In the genomic region with DNA sequence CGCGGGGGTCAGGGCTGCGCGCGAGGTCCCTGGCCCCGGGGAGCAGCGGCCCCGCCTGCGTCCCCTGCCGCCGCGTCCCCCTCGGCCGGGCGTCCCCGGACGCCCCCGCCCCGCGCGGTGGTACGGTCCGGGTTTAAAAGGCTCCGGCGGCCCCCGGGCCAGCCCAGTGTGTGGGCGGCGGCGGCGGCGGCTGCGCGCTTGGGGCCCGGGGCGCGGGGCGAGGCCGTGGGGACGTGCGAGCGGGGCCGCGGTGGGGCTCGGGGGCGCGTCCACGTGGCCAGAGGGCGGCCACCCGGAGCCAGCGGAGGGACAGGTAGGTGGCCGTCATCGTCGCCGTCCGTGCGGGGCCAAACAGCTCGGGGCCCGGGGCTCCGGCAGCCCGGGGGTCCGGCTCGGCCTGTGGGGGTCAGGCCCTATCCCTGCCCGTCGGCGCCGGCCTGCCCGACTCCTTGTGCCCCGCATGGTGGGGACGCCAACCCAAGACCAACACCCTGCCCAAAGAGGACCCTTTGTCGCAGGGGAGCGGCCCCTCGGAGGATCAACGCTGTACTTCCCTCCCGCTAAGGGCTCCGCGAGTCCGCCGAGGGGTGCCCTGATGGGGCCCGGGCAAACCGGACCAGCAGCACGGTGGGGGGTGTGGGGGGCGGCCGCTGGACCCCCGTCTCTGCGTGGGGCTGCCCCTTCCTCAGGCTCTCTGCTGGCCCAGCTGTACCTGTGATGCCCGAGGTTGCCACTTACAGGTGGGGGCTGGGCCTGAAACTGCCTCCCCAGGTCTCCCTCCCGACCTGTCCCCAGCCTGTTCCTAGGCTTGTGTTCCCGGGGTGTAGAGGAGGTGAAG, we compare ENCODE assay signal across 1 cellular context.
TF ChIP-seq lines count a peak whose summit lies in the region.

A gene (plus strand): TSS at position 166 of the 838 bp plus-strand sequence. CDS start 1,903 bp downstream, outside the sequence.

TF ChIP-seq in K562, 482 proteins besides CTCF, POLR2A, EP300 and RAD21 (continued from another document):
- TF ChIP-seq, protein P1, sequence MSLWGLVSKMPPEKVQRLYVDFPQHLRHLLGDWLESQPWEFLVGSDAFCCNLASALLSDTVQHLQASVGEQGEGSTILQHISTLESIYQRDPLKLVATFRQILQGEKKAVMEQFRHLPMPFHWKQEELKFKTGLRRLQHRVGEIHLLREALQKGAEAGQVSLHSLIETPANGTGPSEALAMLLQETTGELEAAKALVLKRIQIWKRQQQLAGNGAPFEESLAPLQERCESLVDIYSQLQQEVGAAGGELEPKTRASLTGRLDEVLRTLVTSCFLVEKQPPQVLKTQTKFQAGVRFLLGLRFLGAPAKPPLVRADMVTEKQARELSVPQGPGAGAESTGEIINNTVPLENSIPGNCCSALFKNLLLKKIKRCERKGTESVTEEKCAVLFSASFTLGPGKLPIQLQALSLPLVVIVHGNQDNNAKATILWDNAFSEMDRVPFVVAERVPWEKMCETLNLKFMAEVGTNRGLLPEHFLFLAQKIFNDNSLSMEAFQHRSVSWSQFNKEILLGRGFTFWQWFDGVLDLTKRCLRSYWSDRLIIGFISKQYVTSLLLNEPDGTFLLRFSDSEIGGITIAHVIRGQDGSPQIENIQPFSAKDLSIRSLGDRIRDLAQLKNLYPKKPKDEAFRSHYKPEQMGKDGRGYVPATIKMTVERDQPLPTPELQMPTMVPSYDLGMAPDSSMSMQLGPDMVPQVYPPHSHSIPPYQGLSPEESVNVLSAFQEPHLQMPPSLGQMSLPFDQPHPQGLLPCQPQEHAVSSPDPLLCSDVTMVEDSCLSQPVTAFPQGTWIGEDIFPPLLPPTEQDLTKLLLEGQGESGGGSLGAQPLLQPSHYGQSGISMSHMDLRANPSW (CRISPR knock-in tag; IDR thresholded peaks at IDR 0.05), result no peak
- TF ChIP-seq ATF1 (CRISPR knock-in tag; IDR thresholded peaks at IDR 0.05), result no peak
- no peak for TF ChIP-seq ATF1 (tag; IDR thresholded peaks at IDR 0.05)
- TF ChIP-seq MTA3 (IDR thresholded peaks at IDR 0.05; ENCODE audit: borderline replicate concordance), result peak; percentile 81; the same call in 1 of the 2 replicates
- TF ChIP-seq DNMT1 (IDR thresholded peaks at IDR 0.05), result no peak
- peak; percentile 59; the same call in 1 of the 2 replicates for TF ChIP-seq ZNF766 (CRISPR knock-in tag; conservative IDR thresholded peaks at IDR 0.05)
- TF ChIP-seq, protein P2, sequence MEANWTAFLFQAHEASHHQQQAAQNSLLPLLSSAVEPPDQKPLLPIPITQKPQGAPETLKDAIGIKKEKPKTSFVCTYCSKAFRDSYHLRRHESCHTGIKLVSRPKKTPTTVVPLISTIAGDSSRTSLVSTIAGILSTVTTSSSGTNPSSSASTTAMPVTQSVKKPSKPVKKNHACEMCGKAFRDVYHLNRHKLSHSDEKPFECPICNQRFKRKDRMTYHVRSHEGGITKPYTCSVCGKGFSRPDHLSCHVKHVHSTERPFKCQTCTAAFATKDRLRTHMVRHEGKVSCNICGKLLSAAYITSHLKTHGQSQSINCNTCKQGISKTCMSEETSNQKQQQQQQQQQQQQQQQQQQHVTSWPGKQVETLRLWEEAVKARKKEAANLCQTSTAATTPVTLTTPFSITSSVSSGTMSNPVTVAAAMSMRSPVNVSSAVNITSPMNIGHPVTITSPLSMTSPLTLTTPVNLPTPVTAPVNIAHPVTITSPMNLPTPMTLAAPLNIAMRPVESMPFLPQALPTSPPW (CRISPR knock-in tag; IDR thresholded peaks at IDR 0.05), result peak; percentile 89
- TF ChIP-seq MAFK (IDR thresholded peaks at IDR 0.05; ENCODE audit: low read length), result no peak
- no peak for TF ChIP-seq TCFL5 (CRISPR knock-in tag; conservative IDR thresholded peaks at IDR 0.05)
- TF ChIP-seq, protein P3, sequence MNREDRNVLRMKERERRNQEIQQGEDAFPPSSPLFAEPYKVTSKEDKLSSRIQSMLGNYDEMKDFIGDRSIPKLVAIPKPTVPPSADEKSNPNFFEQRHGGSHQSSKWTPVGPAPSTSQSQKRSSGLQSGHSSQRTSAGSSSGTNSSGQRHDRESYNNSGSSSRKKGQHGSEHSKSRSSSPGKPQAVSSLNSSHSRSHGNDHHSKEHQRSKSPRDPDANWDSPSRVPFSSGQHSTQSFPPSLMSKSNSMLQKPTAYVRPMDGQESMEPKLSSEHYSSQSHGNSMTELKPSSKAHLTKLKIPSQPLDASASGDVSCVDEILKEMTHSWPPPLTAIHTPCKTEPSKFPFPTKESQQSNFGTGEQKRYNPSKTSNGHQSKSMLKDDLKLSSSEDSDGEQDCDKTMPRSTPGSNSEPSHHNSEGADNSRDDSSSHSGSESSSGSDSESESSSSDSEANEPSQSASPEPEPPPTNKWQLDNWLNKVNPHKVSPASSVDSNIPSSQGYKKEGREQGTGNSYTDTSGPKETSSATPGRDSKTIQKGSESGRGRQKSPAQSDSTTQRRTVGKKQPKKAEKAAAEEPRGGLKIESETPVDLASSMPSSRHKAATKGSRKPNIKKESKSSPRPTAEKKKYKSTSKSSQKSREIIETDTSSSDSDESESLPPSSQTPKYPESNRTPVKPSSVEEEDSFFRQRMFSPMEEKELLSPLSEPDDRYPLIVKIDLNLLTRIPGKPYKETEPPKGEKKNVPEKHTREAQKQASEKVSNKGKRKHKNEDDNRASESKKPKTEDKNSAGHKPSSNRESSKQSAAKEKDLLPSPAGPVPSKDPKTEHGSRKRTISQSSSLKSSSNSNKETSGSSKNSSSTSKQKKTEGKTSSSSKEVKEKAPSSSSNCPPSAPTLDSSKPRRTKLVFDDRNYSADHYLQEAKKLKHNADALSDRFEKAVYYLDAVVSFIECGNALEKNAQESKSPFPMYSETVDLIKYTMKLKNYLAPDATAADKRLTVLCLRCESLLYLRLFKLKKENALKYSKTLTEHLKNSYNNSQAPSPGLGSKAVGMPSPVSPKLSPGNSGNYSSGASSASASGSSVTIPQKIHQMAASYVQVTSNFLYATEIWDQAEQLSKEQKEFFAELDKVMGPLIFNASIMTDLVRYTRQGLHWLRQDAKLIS (CRISPR knock-in tag; IDR thresholded peaks at IDR 0.05), result no peak
- TF ChIP-seq, protein P4, sequence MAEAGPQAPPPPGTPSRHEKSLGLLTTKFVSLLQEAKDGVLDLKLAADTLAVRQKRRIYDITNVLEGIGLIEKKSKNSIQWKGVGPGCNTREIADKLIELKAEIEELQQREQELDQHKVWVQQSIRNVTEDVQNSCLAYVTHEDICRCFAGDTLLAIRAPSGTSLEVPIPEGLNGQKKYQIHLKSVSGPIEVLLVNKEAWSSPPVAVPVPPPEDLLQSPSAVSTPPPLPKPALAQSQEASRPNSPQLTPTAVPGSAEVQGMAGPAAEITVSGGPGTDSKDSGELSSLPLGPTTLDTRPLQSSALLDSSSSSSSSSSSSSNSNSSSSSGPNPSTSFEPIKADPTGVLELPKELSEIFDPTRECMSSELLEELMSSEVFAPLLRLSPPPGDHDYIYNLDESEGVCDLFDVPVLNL (CRISPR knock-in tag; IDR thresholded peaks at IDR 0.05; ENCODE audit: low read depth), result no peak
- TF ChIP-seq RB1 (IDR thresholded peaks at IDR 0.05; ENCODE audit: low read depth), result peak; percentile 77
- peak; percentile 96 for TF ChIP-seq ATF7 (IDR thresholded peaks at IDR 0.05)
- TF ChIP-seq, protein P5, sequence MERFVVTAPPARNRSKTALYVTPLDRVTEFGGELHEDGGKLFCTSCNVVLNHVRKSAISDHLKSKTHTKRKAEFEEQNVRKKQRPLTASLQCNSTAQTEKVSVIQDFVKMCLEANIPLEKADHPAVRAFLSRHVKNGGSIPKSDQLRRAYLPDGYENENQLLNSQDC (CRISPR knock-in tag; IDR thresholded peaks at IDR 0.05), result no peak
- no peak for TF ChIP-seq ARID1B (IDR thresholded peaks at IDR 0.05)
- TF ChIP-seq GTF2A2 (tag; IDR thresholded peaks at IDR 0.05), result peak; percentile 97
- TF ChIP-seq, protein P6, sequence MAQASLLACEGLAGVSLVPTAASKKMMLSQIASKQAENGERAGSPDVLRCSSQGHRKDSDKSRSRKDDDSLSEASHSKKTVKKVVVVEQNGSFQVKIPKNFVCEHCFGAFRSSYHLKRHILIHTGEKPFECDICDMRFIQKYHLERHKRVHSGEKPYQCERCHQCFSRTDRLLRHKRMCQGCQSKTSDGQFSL (CRISPR knock-in tag; IDR thresholded peaks at IDR 0.05), result no peak
- TF ChIP-seq, protein P6 (tag; IDR thresholded peaks at IDR 0.05), result no peak
- TF ChIP-seq HCFC1 (IDR thresholded peaks at IDR 0.05; ENCODE audit: low read depth, low read length), result no peak
- TF ChIP-seq, protein P7, sequence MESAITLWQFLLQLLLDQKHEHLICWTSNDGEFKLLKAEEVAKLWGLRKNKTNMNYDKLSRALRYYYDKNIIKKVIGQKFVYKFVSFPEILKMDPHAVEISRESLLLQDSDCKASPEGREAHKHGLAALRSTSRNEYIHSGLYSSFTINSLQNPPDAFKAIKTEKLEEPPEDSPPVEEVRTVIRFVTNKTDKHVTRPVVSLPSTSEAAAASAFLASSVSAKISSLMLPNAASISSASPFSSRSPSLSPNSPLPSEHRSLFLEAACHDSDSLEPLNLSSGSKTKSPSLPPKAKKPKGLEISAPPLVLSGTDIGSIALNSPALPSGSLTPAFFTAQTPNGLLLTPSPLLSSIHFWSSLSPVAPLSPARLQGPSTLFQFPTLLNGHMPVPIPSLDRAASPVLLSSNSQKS (CRISPR knock-in tag; IDR thresholded peaks at IDR 0.05), result no peak
- TF ChIP-seq ZNF347 (CRISPR knock-in tag; IDR thresholded peaks at IDR 0.05; ENCODE audit: low read depth), result no peak
- no peak for TF ChIP-seq STAT5A (IDR thresholded peaks at IDR 0.05; ENCODE audit: borderline replicate concordance, low read length)
- no peak for TF ChIP-seq XRCC4 (IDR thresholded peaks at IDR 0.05; ENCODE audit: extremely low read depth, insufficient read depth, insufficient read length)
- TF ChIP-seq RBFOX2 (IDR thresholded peaks at IDR 0.05; ENCODE audit: low read depth, low read length), result peak; percentile 79
- no peak for TF ChIP-seq XRCC3 (IDR thresholded peaks at IDR 0.05)
- TF ChIP-seq SMC3 (conservative IDR thresholded peaks at IDR 0.05; ENCODE audit: insufficient read depth, low read depth, low read length), result no peak
- TF ChIP-seq PTTG1 (tag; IDR thresholded peaks at IDR 0.05; ENCODE audit: low read depth), result no peak
- TF ChIP-seq SMARCA4 (IDR thresholded peaks at IDR 0.05), result no peak
- no peak for TF ChIP-seq CBFB (CRISPR knock-in tag; IDR thresholded peaks at IDR 0.05)
- TF ChIP-seq FOXJ2 (tag; IDR thresholded peaks at IDR 0.05), result no peak
- no peak for TF ChIP-seq NR1H2 (CRISPR knock-in tag; IDR thresholded peaks at IDR 0.05)
- peak in 1 of 2 experiments; percentile 56; a peak in 1 of 4 replicates for TF ChIP-seq SIN3A (IDR thresholded peaks at IDR 0.05; ENCODE audit: borderline replicate concordance in 2 of 2, control insufficient read depth in 1 of 2, low read depth in 2 of 2, low read length in 2 of 2)
- TF ChIP-seq PHF20 (IDR thresholded peaks at IDR 0.05; ENCODE audit: partially characterized antibody), result no peak
- TF ChIP-seq, protein P8, sequence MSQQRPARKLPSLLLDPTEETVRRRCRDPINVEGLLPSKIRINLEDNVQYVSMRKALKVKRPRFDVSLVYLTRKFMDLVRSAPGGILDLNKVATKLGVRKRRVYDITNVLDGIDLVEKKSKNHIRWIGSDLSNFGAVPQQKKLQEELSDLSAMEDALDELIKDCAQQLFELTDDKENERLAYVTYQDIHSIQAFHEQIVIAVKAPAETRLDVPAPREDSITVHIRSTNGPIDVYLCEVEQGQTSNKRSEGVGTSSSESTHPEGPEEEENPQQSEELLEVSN (IDR thresholded peaks at IDR 0.05; ENCODE audit: borderline replicate concordance in 1 of 2, extremely low read depth in 1 of 2, insufficient read depth in 1 of 2, insufficient read length in 1 of 2, low read depth in 1 of 2, low read length in 1 of 2, poor library complexity in 1 of 2, severe bottlenecking in 1 of 2), result peak in 1 of 2 experiments; percentile 24
- TF ChIP-seq POLR2B (IDR thresholded peaks at IDR 0.05; ENCODE audit: low read depth, partially characterized antibody), result no peak
- peak; percentile 51 for TF ChIP-seq SAP30 (IDR thresholded peaks at IDR 0.05; ENCODE audit: borderline replicate concordance, insufficient read depth, low read depth, low read length, poor library complexity, severe bottlenecking)
- TF ChIP-seq ZFP36 (IDR thresholded peaks at IDR 0.05; ENCODE audit: low read depth, low read length, partially characterized antibody), result no peak
- no peak for TF ChIP-seq EP400 (IDR thresholded peaks at IDR 0.05)
- TF ChIP-seq ETV6 (IDR thresholded peaks at IDR 0.05; ENCODE audit: borderline replicate concordance in 1 of 2, low read depth in 2 of 2, low read length in 1 of 2), result no peak
- TF ChIP-seq ETV6 (CRISPR knock-in tag; IDR thresholded peaks at IDR 0.05; ENCODE audit: borderline replicate concordance), result no peak
